1 cellular context compared by ENCODE assay signal in genomic region chr1:171219751-171220385, GRCh38.
TF ChIP-seq lines count a peak whose summit lies in the region.

No MANE protein-coding gene starts in this region.

TF ChIP-seq in GM23338, 12 proteins besides CTCF, POLR2A, EP300 and RAD21 (continued from another document):
- TF ChIP-seq ZNF462 (CRISPR knock-in tag; IDR thresholded peaks at IDR 0.05) (no peak), ETS1 (IDR thresholded peaks at IDR 0.05) (no peak), EZH2 (IDR thresholded peaks at IDR 0.05; ENCODE audit: low read depth, unreplicated experiment) (no peak), REST (IDR thresholded peaks at IDR 0.05; ENCODE audit: unreplicated experiment) (no peak), ZNF331 (CRISPR knock-in tag; IDR thresholded peaks at IDR 0.05; ENCODE audit: low read depth) (no peak), JUNB (IDR thresholded peaks at IDR 0.05; ENCODE audit: unreplicated experiment) (no peak), CREB1 (CRISPR knock-in tag; IDR thresholded peaks at IDR 0.05; ENCODE audit: low read depth) (no peak), ZNF114 (CRISPR knock-in tag; IDR thresholded peaks at IDR 0.05) (no peak), EZH2phosphoT487 (IDR thresholded peaks at IDR 0.05; ENCODE audit: unreplicated experiment) (no peak), POLR2AphosphoS5 (IDR thresholded peaks at IDR 0.05; ENCODE audit: low read depth) (no peak)
